1 cellular context compared by ENCODE assay signal in the genomic region with DNA sequence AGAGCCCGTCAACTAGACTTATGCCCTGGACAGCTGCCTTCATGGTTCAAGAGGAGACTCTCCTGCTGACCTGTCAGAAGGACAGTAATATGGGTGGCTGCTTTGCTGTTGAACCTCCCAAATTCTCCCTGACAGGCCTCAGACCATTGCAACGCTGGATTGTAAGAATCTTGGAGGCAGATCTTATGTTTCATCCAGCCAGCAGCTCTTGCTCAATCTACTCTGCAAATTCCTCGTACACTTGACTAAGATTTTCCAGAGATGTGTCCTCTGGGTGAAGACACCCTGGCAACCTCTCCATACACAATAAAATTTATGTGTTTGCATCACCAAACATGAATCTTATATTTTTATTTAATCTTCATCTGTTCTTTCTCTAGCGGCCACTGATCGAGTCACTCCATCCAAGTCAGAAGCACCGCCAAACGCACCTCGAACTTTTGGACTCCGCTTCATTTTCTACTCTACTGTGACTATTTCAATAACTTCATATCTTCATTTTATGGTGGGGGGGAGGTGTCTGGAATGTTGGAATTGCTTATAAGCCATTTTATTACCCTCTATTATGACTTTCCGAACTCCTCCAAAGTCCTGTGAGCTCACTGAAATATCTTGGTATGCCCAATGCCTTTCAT.
TF ChIP-seq lines count a peak whose summit lies in the region.

No MANE protein-coding gene starts in this region.

TF ChIP-seq in HepG2, 621 proteins besides CTCF, POLR2A, EP300 and RAD21 (continued from another document):
- TF ChIP-seq, protein P1, sequence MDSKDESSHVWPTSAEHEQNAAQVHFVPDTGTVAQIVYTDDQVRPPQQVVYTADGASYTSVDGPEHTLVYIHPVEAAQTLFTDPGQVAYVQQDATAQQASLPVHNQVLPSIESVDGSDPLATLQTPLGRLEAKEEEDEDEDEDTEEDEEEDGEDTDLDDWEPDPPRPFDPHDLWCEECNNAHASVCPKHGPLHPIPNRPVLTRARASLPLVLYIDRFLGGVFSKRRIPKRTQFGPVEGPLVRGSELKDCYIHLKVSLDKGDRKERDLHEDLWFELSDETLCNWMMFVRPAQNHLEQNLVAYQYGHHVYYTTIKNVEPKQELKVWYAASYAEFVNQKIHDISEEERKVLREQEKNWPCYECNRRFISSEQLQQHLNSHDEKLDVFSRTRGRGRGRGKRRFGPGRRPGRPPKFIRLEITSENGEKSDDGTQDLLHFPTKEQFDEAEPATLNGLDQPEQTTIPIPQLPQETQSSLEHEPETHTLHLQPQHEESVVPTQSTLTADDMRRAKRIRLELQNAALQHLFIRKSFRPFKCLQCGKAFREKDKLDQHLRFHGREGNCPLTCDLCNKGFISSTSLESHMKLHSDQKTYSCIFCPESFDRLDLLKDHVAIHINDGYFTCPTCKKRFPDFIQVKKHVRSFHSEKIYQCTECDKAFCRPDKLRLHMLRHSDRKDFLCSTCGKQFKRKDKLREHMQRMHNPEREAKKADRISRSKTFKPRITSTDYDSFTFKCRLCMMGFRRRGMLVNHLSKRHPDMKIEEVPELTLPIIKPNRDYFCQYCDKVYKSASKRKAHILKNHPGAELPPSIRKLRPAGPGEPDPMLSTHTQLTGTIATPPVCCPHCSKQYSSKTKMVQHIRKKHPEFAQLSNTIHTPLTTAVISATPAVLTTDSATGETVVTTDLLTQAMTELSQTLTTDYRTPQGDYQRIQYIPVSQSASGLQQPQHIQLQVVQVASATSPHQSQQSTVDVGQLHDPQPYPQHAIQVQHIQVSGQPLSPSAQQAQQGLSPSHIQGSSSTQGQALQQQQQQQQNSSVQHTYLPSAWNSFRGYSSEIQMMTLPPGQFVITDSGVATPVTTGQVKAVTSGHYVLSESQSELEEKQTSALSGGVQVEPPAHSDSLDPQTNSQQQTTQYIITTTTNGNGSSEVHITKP (CRISPR knock-in tag; IDR thresholded peaks at IDR 0.05; ENCODE audit: low read depth) = no peak
- TF ChIP-seq TAF15 (IDR thresholded peaks at IDR 0.05; ENCODE audit: low read depth, low read length, poor library complexity, severe bottlenecking) (no peak), ADNP (CRISPR knock-in tag; IDR thresholded peaks at IDR 0.05) (no peak), ZNF335 (CRISPR knock-in tag; IDR thresholded peaks at IDR 0.05) (no peak), ZNF839 (CRISPR knock-in tag; IDR thresholded peaks at IDR 0.05; ENCODE audit: borderline replicate concordance) (no peak), KAT8 (CRISPR knock-in tag; IDR thresholded peaks at IDR 0.05) (no peak), BRD4 (CRISPR knock-in tag; IDR thresholded peaks at IDR 0.05) (no peak), ZNF746 (CRISPR knock-in tag; IDR thresholded peaks at IDR 0.05) (no peak), ZNF552 (CRISPR knock-in tag; IDR thresholded peaks at IDR 0.05; ENCODE audit: borderline replicate concordance) (no peak), ZFP62 (CRISPR knock-in tag; IDR thresholded peaks at IDR 0.05) (no peak), ZNF12 (CRISPR knock-in tag; IDR thresholded peaks at IDR 0.05) (no peak), ZKSCAN8 (CRISPR knock-in tag; IDR thresholded peaks at IDR 0.05; ENCODE audit: borderline replicate concordance) (no peak)
- TF ChIP-seq, protein P2, sequence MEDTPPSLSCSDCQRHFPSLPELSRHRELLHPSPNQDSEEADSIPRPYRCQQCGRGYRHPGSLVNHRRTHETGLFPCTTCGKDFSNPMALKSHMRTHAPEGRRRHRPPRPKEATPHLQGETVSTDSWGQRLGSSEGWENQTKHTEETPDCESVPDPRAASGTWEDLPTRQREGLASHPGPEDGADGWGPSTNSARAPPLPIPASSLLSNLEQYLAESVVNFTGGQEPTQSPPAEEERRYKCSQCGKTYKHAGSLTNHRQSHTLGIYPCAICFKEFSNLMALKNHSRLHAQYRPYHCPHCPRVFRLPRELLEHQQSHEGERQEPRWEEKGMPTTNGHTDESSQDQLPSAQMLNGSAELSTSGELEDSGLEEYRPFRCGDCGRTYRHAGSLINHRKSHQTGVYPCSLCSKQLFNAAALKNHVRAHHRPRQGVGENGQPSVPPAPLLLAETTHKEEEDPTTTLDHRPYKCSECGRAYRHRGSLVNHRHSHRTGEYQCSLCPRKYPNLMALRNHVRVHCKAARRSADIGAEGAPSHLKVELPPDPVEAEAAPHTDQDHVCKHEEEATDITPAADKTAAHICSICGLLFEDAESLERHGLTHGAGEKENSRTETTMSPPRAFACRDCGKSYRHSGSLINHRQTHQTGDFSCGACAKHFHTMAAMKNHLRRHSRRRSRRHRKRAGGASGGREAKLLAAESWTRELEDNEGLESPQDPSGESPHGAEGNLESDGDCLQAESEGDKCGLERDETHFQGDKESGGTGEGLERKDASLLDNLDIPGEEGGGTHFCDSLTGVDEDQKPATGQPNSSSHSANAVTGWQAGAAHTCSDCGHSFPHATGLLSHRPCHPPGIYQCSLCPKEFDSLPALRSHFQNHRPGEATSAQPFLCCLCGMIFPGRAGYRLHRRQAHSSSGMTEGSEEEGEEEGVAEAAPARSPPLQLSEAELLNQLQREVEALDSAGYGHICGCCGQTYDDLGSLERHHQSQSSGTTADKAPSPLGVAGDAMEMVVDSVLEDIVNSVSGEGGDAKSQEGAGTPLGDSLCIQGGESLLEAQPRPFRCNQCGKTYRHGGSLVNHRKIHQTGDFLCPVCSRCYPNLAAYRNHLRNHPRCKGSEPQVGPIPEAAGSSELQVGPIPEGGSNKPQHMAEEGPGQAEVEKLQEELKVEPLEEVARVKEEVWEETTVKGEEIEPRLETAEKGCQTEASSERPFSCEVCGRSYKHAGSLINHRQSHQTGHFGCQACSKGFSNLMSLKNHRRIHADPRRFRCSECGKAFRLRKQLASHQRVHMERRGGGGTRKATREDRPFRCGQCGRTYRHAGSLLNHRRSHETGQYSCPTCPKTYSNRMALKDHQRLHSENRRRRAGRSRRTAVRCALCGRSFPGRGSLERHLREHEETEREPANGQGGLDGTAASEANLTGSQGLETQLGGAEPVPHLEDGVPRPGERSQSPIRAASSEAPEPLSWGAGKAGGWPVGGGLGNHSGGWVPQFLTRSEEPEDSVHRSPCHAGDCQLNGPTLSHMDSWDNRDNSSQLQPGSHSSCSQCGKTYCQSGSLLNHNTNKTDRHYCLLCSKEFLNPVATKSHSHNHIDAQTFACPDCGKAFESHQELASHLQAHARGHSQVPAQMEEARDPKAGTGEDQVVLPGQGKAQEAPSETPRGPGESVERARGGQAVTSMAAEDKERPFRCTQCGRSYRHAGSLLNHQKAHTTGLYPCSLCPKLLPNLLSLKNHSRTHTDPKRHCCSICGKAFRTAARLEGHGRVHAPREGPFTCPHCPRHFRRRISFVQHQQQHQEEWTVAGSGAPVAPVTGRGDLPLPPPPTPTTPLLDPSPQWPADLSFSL (CRISPR knock-in tag; IDR thresholded peaks at IDR 0.05) = no peak
- TF ChIP-seq, protein P3, sequence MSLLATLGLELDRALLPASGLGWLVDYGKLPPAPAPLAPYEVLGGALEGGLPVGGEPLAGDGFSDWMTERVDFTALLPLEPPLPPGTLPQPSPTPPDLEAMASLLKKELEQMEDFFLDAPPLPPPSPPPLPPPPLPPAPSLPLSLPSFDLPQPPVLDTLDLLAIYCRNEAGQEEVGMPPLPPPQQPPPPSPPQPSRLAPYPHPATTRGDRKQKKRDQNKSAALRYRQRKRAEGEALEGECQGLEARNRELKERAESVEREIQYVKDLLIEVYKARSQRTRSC (CRISPR knock-in tag; IDR thresholded peaks at IDR 0.05; ENCODE audit: low read depth) = no peak
- TF ChIP-seq, protein P4, sequence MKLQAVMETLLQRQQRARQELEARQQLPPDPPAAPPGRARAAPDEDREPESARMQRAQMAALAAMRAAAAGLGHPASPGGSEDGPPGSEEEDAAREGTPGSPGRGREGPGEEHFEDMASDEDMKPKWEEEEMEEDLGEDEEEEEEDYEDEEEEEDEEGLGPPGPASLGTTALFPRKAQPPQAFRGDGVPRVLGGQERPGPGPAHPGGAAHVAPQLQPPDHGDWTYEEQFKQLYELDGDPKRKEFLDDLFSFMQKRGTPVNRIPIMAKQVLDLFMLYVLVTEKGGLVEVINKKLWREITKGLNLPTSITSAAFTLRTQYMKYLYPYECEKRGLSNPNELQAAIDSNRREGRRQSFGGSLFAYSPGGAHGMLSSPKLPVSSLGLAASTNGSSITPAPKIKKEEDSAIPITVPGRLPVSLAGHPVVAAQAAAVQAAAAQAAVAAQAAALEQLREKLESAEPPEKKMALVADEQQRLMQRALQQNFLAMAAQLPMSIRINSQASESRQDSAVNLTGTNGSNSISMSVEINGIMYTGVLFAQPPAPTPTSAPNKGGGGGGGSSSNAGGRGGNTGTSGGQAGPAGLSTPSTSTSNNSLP (IDR thresholded peaks at IDR 0.05; ENCODE audit: low read depth, low read length) = no peak
TF ChIP-seq in HepG2: peak in this region for 0.
